In genomic region chr1:168321945-168322344, GRCh38 we compare ENCODE assay signal across 8 cellular contexts. TPM values are rescaled to one million over a fixed set of nuclear protein-coding genes. Genes with fewer than 3 reads are reported as not detected.
DNase-seq lines count a peak whose midpoint lies in the region; ATAC-seq and TF ChIP-seq lines count a peak whose summit lies in the region.
"Had no signal": no experiment of that assay in that cellular context is flagged by ENCODE, and none has a peak within 500 bp of the region (broad histone marks: within the 10 kb centered on the region; RNA-seq: fewer than 3 reads in every experiment).

No MANE protein-coding gene starts in this region.

- peak; percentile 55 for DNase-seq in M059J (ENCODE audit: low read depth)
- DNase-seq in amniotic epithelial cell (ENCODE audit: low read depth) = peak; percentile 50
- DNase-seq in mucosa of descending colon = no peak
- DNase-seq in suprapubic skin (ENCODE audit: low spot score in 2 of 2) = no peak
- DNase-seq in NCI-H774 (lab: John Stamatoyannopoulos, UW) = no peak

- H3K4me3 ChIP-seq in mucosa of descending colon = no peak overlapping the region
- H3K4me3 ChIP-seq in suprapubic skin = no peak overlapping the region
- H3K4me3 ChIP-seq: thoracic aorta had no signal

- H3K9me3 ChIP-seq in mucosa of descending colon = no peaks in the 10 kb centered on the region
- H3K9me3 ChIP-seq in suprapubic skin = no peaks in the 10 kb centered on the region
- H3K9me3 ChIP-seq: thoracic aorta had no signal

- WGBS in suprapubic skin = 80% methylated on average over 1 of the region's 1 CpG

- TF ChIP-seq CTCF in GM12873 (IDR thresholded peaks at IDR 0.05; ENCODE audit: insufficient read depth, low read depth, low read length, missing control alignments) (peak; percentile 31), mucosa of descending colon (IDR thresholded peaks at IDR 0.05) (no peak), suprapubic skin (IDR thresholded peaks at IDR 0.05) (no peak)

- no peak for TF ChIP-seq POLR2A in suprapubic skin (IDR thresholded peaks at IDR 0.05)

- no peak for TF ChIP-seq EP300 in suprapubic skin (IDR thresholded peaks at IDR 0.05)

- no peaks in the 10 kb centered on the region for H3K36me3 ChIP-seq in mucosa of descending colon (ENCODE audit: low read depth)
- no peaks in the 10 kb centered on the region for H3K36me3 ChIP-seq in suprapubic skin
- H3K36me3 ChIP-seq: thoracic aorta had no signal

- H3K4me1 ChIP-seq in mucosa of descending colon (ENCODE audit: low read depth) = no peaks in the 10 kb centered on the region
- H3K4me1 ChIP-seq in suprapubic skin = peaks cover 6% of the 10 kb centered on the region

- intact Hi-C loops in mucosa of descending colon (cut with DNase I, micrococcal nuclease) = no loop called here

- H3K27ac ChIP-seq in suprapubic skin = no peak overlapping the region
- H3K27ac ChIP-seq: thoracic aorta had no signal

- ATAC-seq in mucosa of descending colon (peak; percentile 44), HG03520 (IDR thresholded peaks at IDR 0.05; ENCODE audit: unreplicated experiment) (no peak)

- no peaks in the 10 kb centered on the region for H3K27me3 ChIP-seq in suprapubic skin

RNA-seq across cellular contexts. Expression of gene TBX19, which starts 41.3 kb away (rescaled TPM):
- total RNA-seq in M059J (2014; rRNA removed; shearing (Covaris generic)) = 0.54 and 1.1 TPM in 2 replicates
- total RNA-seq in mucosa of descending colon = 1 to 10 TPM; 1.1 to 2.6 (median 2.3) TPM
- total RNA-seq in suprapubic skin = 1 to 10 TPM; 1.8 to 6.7 (median 2.8) TPM

Comparison
In these comparisons a context has a peak if more than half of its experiments do, and no peak if none do; other contexts are left out.
1. DNase-seq: peak in M059J (single experiment) and amniotic epithelial cell (single experiment); none in mucosa of descending colon (0 of 3), suprapubic skin (0 of 2) and NCI-H774 (single experiment).